Comparison of ENCODE assay signal across 1 cellular context in genomic region chr15:33994005-33994615, GRCh38.
TF ChIP-seq lines count a peak whose summit lies in the region.

No MANE protein-coding gene starts in this region.

TF ChIP-seq in WTC11, 78 proteins besides CTCF, POLR2A, EP300 and RAD21 (continued from another document):
- no peak for TF ChIP-seq AR (CRISPR knock-in tag; IDR thresholded peaks at IDR 0.05)
- TF ChIP-seq KAT7 (CRISPR knock-in tag; IDR thresholded peaks at IDR 0.05; ENCODE audit: borderline replicate concordance), result no peak
- TF ChIP-seq FOXP4 (CRISPR knock-in tag; IDR thresholded peaks at IDR 0.05), result no peak
- no peak for TF ChIP-seq NFATC4 (CRISPR knock-in tag; IDR thresholded peaks at IDR 0.05)
- TF ChIP-seq ATF2 (CRISPR knock-in tag; IDR thresholded peaks at IDR 0.05; ENCODE audit: borderline replicate concordance, low read depth), result no peak
- TF ChIP-seq E2F1 (CRISPR knock-in tag; IDR thresholded peaks at IDR 0.05), result no peak
- no peak for TF ChIP-seq FOXP1 (CRISPR knock-in tag; IDR thresholded peaks at IDR 0.05; ENCODE audit: borderline replicate concordance)
- TF ChIP-seq ZNF121 (CRISPR knock-in tag; IDR thresholded peaks at IDR 0.05), result no peak
